Comparison of ENCODE assay signal across 7 cellular contexts in genomic region chr16:6689643-6690042, GRCh38.
"Had no signal": no experiment of that assay in that cellular context is flagged by ENCODE, and none has a peak within 500 bp of the region (broad histone marks: within the 10 kb centered on the region; RNA-seq: fewer than 3 reads in every experiment).

No MANE protein-coding gene starts in this region.

- H3K4me1 ChIP-seq: HAP-1 had no signal

- H3K27ac ChIP-seq: GM23248 had no signal

- H3K4me3 ChIP-seq: GM23248, HAP-1 had no signal

- ATAC-seq: HCT116 had no signal

- H3K9ac ChIP-seq: GM23248 had no signal

- DNase-seq: GM23248, GOT3, H7, IMR-90 had no signal

- H2AFZ ChIP-seq: GM23248 had no signal

- H3K36me3 ChIP-seq: HAP-1 had no signal

- FAIRE-seq: HTR-8/SVneo had no signal

- H3K9me3 ChIP-seq: HAP-1 had no signal
